Comparison of ENCODE assay signal across 8 cellular contexts in genomic region chr19:17872251-17873001, GRCh38. TPM values are rescaled to one million over a fixed set of nuclear protein-coding genes. Genes with fewer than 3 reads are reported as not detected.
A peak's percentile ranks its signal among the peaks of the same experiment; 100 is the strongest.
DNase-seq lines count a peak whose midpoint lies in the region; ATAC-seq lines count a peak whose summit lies in the region.
"Had no signal": no experiment of that assay in that cellular context is flagged by ENCODE, and none has a peak within 500 bp of the region (broad histone marks: within the 10 kb centered on the region; RNA-seq: fewer than 3 reads in every experiment).

No MANE protein-coding gene starts in this region.

- H3K4me1 Mint-ChIP-seq in activated T-cell treated with anti-CD3 and anti-CD28 coated beads, Interleukin-2, amount 50 U/mL, for 24 hours (ENCODE audit: low read depth) = peaks cover 22% of the 10 kb centered on the region
- H3K4me1 Mint-ChIP-seq in immature natural killer cell = peaks cover 6 to 11% of the 10 kb centered on the region in 2 donors

- DNase-seq in NOMO-1 treated with dmso at 0.1 percent for 144 hours (lab: John Stamatoyannopoulos, UW; ENCODE audit: unreplicated experiment) = peak; percentile 64
- DNase-seq in activated T-cell treated with anti-CD3 and anti-CD28 coated beads, Interleukin-2, amount 50 U/mL, for 24 hours = peak; percentile 76
- no peak for DNase-seq in immature natural killer cell
- peak; percentile 53 for DNase-seq in stimulated activated naive CD4-positive, alpha-beta T cell treated with Interleukin-2 at 50 U/mL for 16 hours (lab: John Stamatoyannopoulos, UW)
- no peak for DNase-seq in hippocampal formation (lab: John Stamatoyannopoulos, UW)
- no peak for DNase-seq in SW480 (ENCODE audit: low spot score)
- DNase-seq: nucleus accumbens had no signal

- H3K27ac Mint-ChIP-seq in activated T-cell treated with anti-CD3 and anti-CD28 coated beads, Interleukin-2, amount 50 U/mL, for 24 hours = peak overlapping the region; percentile 61
- H3K27ac Mint-ChIP-seq in immature natural killer cell = peak overlapping the region in 1 of 6 donors; percentile 17

- H3K36me3 Mint-ChIP-seq in activated T-cell treated with anti-CD3 and anti-CD28 coated beads, Interleukin-2, amount 50 U/mL, for 24 hours (ENCODE audit: low read depth) = no peaks in the 10 kb centered on the region
- no peaks in the 10 kb centered on the region for H3K36me3 Mint-ChIP-seq in immature natural killer cell

- ATAC-seq in GM21360 (IDR thresholded peaks at IDR 0.05; ENCODE audit: unreplicated experiment) = no peak

- H3K4me3 Mint-ChIP-seq in activated T-cell treated with anti-CD3 and anti-CD28 coated beads, Interleukin-2, amount 50 U/mL, for 24 hours = peak overlapping the region; percentile 79
- H3K4me3 Mint-ChIP-seq in immature natural killer cell = peak overlapping the region in 3 of 5 donors; percentile 39 to 56 (median 42)

- no peaks in the 10 kb centered on the region for H3K9me3 Mint-ChIP-seq in activated T-cell treated with anti-CD3 and anti-CD28 coated beads, Interleukin-2, amount 50 U/mL, for 24 hours
- no peaks in the 10 kb centered on the region for H3K9me3 Mint-ChIP-seq in immature natural killer cell

- H3K27me3 Mint-ChIP-seq in activated T-cell treated with anti-CD3 and anti-CD28 coated beads, Interleukin-2, amount 50 U/mL, for 24 hours = peaks cover 16% of the 10 kb centered on the region
- peaks cover 5 to 17% (median 11%) of the 10 kb centered on the region in 3 donors for H3K27me3 Mint-ChIP-seq in immature natural killer cell (ENCODE audit: low read depth in 3 of 3)

RNA-seq across cellular contexts. Expression of gene SLC5A5, which starts 0.7 kb away (rescaled TPM):
- polyA plus RNA-seq in immature natural killer cell = 1 to 10 TPM in 1 of 3 donors, under 1 TPM in 1, not detected in 1; 0.75 to 1.4 TPM

RNA-seq across cellular contexts. Expression of gene RPL18A, which starts 12.7 kb away (rescaled TPM):
- polyA plus RNA-seq in immature natural killer cell = 1,000 to 10,000 TPM; 1,385 to 2,434 (median 1,562) TPM

RNA-seq across cellular contexts. Expression of gene JAK3, which starts 24.6 kb away (rescaled TPM):
- polyA plus RNA-seq in immature natural killer cell = 10 to 100 TPM; 43.5 to 79.8 (median 47.4) TPM

RNA-seq across cellular contexts. Expression of gene INSL3, which starts 51.1 kb away (rescaled TPM):
- 1 to 10 TPM in 1 of 3 donors, under 1 TPM in 1, not detected in 1; 0.60 to 2.0 TPM for polyA plus RNA-seq in immature natural killer cell

Comparison
In these comparisons a context has a peak if more than half of its experiments do, and no peak if none do; other contexts are left out.
1. DNase-seq: peak in NOMO-1 treated with dmso at 0.1 percent for 144 hours (single experiment), activated T-cell treated with anti-CD3 and anti-CD28 coated beads, Interleukin-2, amount 50 U/mL, for 24 hours (single experiment) and stimulated activated naive CD4-positive, alpha-beta T cell treated with Interleukin-2 at 50 U/mL for 16 hours (single experiment); none in immature natural killer cell (0 of 3), hippocampal formation (0 of 2) and SW480 (single experiment).